1 cellular context compared by ENCODE assay signal in genomic region chr15:90248760-90249122, GRCh38.
A peak's percentile ranks its signal among the peaks of the same experiment; 100 is the strongest.
TF ChIP-seq lines count a peak whose summit lies in the region.

No MANE protein-coding gene starts in this region.

TF ChIP-seq in GM12878, 131 proteins besides CTCF, POLR2A, EP300 and RAD21:
- TF ChIP-seq TCF12 (IDR thresholded peaks at IDR 0.05; ENCODE audit: low read depth, low read length) (no peak), PRDM15 (CRISPR knock-in tag; IDR thresholded peaks at IDR 0.05) (no peak), PKNOX1 (IDR thresholded peaks at IDR 0.05) (peak; percentile 54; the same call in 1 of the 2 replicates), CUX1 (IDR thresholded peaks at IDR 0.05; ENCODE audit: insufficient replicate concordance, low read depth, low read length) (no peak), SMC3 (IDR thresholded peaks at IDR 0.05; ENCODE audit: borderline replicate concordance, low read length) (no peak), ZNF592 (IDR thresholded peaks at IDR 0.05) (no peak), MYB (IDR thresholded peaks at IDR 0.05; ENCODE audit: borderline replicate concordance, low read depth, low read length) (no peak), ZBTB33 (IDR thresholded peaks at IDR 0.05) (no peak)
